ENCODE assay signal across 20 cellular contexts in the genomic region with DNA sequence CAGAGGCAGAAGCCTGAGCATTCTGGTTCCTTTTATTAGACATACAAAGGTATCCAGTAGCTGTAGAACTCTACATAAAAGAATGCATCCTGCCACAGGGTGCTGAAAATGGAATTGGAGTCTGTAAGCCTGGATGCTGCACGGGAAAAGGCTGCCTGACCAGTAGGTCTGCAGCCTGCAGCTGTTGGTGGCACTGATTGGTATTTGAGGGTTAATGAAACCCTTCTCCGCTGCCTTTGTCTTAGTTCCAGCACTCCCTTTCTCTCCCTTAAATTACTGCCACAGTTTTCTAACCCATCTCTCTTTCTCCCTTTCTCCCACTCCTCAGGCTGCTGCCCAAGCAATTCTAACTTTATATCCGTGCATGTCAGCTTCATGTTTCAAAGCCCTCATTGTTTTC.
"Had no signal": no experiment of that assay in that cellular context is flagged by ENCODE, and none has a peak within 500 bp of the region (broad histone marks: within the 10 kb centered on the region; RNA-seq: fewer than 3 reads in every experiment).

No MANE protein-coding gene starts in this region.

- H3K9me3 Mint-ChIP-seq: nephron had no signal

- H3K27ac Mint-ChIP-seq: immature natural killer cell, naive B cell had no signal

- DNase-seq: cortex of kidney; dorsolateral prefrontal cortex; effector CD8-positive, alpha-beta T cell; gastrocnemius medialis; heart right ventricle; immature natural killer cell; left ventricle myocardium superior; mesendoderm; naive B cell; posterior cingulate gyrus; small intestine; stimulated activated CD4-positive, alpha-beta T cell treated with anti-CD3 and anti-CD28 coated beads, Interleukin-12 subunit alpha, Interleukin-12 subunit beta, amount 100 ng/mL, for 4 hours; stimulated activated naive CD4-positive, alpha-beta T cell; stomach; transverse colon had no signal

- FAIRE-seq: keratinocyte, small intestine had no signal

- H3K4me3 Mint-ChIP-seq: immature natural killer cell, naive B cell, nephron had no signal

- H3K27me3 ChIP-seq: gastrocnemius medialis, right atrium auricular region, stomach, transverse colon had no signal

- H3K36me3 Mint-ChIP-seq: immature natural killer cell, naive B cell had no signal

- H3K36me3 ChIP-seq: gastrocnemius medialis, heart right ventricle, right atrium auricular region, stomach, thoracic aorta, transverse colon had no signal

- H3K9me3 ChIP-seq: gastrocnemius medialis, heart right ventricle, right atrium auricular region, stomach, thoracic aorta, transverse colon had no signal

- H3K4me1 ChIP-seq: gastrocnemius medialis, heart right ventricle, right atrium auricular region, stomach, transverse colon had no signal

- H3K4me3 ChIP-seq: gastrocnemius medialis, heart right ventricle, lung, right atrium auricular region, stomach, thoracic aorta, transverse colon had no signal

- H3K27ac ChIP-seq: gastrocnemius medialis, heart right ventricle, right atrium auricular region, stomach, thoracic aorta, transverse colon had no signal

- H3K4me1 Mint-ChIP-seq: immature natural killer cell, naive B cell had no signal
